8 cellular contexts compared by ENCODE assay signal in genomic region chr1:95117207-95118018, GRCh38. TPM values are rescaled to one million over a fixed set of nuclear protein-coding genes. Genes with fewer than 3 reads are reported as not detected.
DNase-seq lines count a peak whose midpoint lies in the region; TF ChIP-seq lines count a peak whose summit lies in the region.

TLCD4 (plus strand) TSS chr1:95117355; CDS start chr1:95143902, 26,547 bp downstream.

- WGBS in GM23248 (ENCODE audit: low coverage in 1 of 2, low lambda C conversion rate in 2 of 2, missing lambda C conversion rate in 2 of 2), 2 experiments: 2 to 3% methylated on average over 58 to 73 of the region's 108 CpGs

- peak within 1 kb of the TSS; percentile 85 for H3K4me2 ChIP-seq in GM23248 (ENCODE audit: unreplicated experiment)

- H3K27me3 ChIP-seq in GM23248 (replicated peaks; ENCODE audit: insufficient read depth): peaks cover 40% of the 10 kb centered on the region

- H3K36me3 Mint-ChIP-seq in MCF 10A (ENCODE audit: insufficient read depth, unreplicated experiment): no peaks in the 10 kb centered on the region

- intact Hi-C loops in MCF 10A (cut with micrococcal nuclease): loop anchor here (2.0 kb wide), 1 partner anchor 45 kb away; the partner anchor contains the start of gene ALG14

- H4K20me1 ChIP-seq in GM23248 (ENCODE audit: insufficient read depth): no peaks in the 10 kb centered on the region

- DNase-seq in DMS79 treated with DMSO at 0.1 percent for 48 hours (lab: John Stamatoyannopoulos, UW) (peak; percentile 80), GM23248 (peak; percentile 60), LNCaP clone FGC (ENCODE audit: low read depth) (peak; percentile 23), T-helper 9 cell (peak; percentile 20), MCF 10A (ENCODE audit: unreplicated experiment) (peak; percentile 66), iPS-NIHi11 (ENCODE audit: low spot score) (peak; percentile 89), NCI-H524 treated with DMSO at 0.1 percent for 48 hours (lab: John Stamatoyannopoulos, UW) (no peak)

- H3K9me3 Mint-ChIP-seq in MCF 10A (ENCODE audit: unreplicated experiment): no peaks in the 10 kb centered on the region

- peak within 1 kb of the TSS; percentile 85 for H3K4me3 ChIP-seq in GM23248
- H3K4me3 ChIP-seq in LNCaP clone FGC (ENCODE audit: low read depth, low read length): peak within 1 kb of the TSS; percentile 71
- peak within 1 kb of the TSS; percentile 42 to 67 (median 58) for H3K4me3 ChIP-seq in skin epidermis

- no peak for TF ChIP-seq CTCF in LNCaP clone FGC (IDR thresholded peaks at IDR 0.05; ENCODE audit: control insufficient read depth, extremely low read depth, insufficient read depth)
- no peak for TF ChIP-seq CTCF in MCF 10A (IDR thresholded peaks at IDR 0.05; ENCODE audit: unreplicated experiment)

- H3K9me2 ChIP-seq in GM23248 (ENCODE audit: insufficient read depth): no peaks in the 10 kb centered on the region

- H3F3A ChIP-seq in GM23248 (ENCODE audit: insufficient read depth): no peaks in the 10 kb centered on the region

- CTCF ChIA-PET in MCF 10A (lab: Yijun Ruan, JAX): interaction anchor here (0.6 to 5.0 kb wide), 16 partner anchors 9 to 256 kb away, joined by 3 to 34 read pairs (median 4); partner anchors contain the start of genes ALG14 and RWDD3

- peaks cover 21% of the 10 kb centered on the region for H3K4me1 Mint-ChIP-seq in MCF 10A (ENCODE audit: insufficient read depth, unreplicated experiment)

- peak within 1 kb of the TSS; percentile 32; the same call in 1 of the 2 replicates for H3K9ac ChIP-seq in GM23248

- H3K79me2 ChIP-seq in GM23248 (ENCODE audit: insufficient read depth): no peaks in the 10 kb centered on the region

- H2AFZ ChIP-seq in GM23248: peak within 1 kb of the TSS; percentile 91

- BruUV-seq in MCF 10A (replicated peaks; lab: Mats Ljungman, UMichigan): no TSS peak

- in situ Hi-C loops in GM23248 (cut with MboI): no loop called here

- POLR2A ChIA-PET in MCF 10A (lab: Yijun Ruan, JAX): interaction anchor here (0.8 to 5.3 kb wide), 6 partner anchors 11 to 116 kb away, joined by 3 to 32 read pairs (median 14); partner anchors contain the start of genes ALG14 and RWDD3

- H3K27ac ChIP-seq in GM23248 (no peak within 1 kb of the TSS), skin epidermis (peak within 1 kb of the TSS in 8 of 21 experiments; percentile 7 to 70 (median 27))

- no peaks in the 10 kb centered on the region for H3K4me1 ChIP-seq in GM23248 (ENCODE audit: insufficient read depth)

- H3K9me3 ChIP-seq in GM23248 (ENCODE audit: low read depth): no peaks in the 10 kb centered on the region

- H3K27ac Mint-ChIP-seq in MCF 10A (ENCODE audit: low read depth, unreplicated experiment): no peak within 1 kb of the TSS

- no peaks in the 10 kb centered on the region for H3K27me3 Mint-ChIP-seq in MCF 10A (ENCODE audit: insufficient read depth, unreplicated experiment)

- peak within 1 kb of the TSS; percentile 77 for H3K4me3 Mint-ChIP-seq in MCF 10A (ENCODE audit: unreplicated experiment)

- no peaks in the 10 kb centered on the region for H3K36me3 ChIP-seq in GM23248 (ENCODE audit: low read depth)

RNA-seq across cellular contexts. Expression of gene TLCD4, which starts in this region (rescaled TPM):
- not detected in 2 replicates for total RNA-seq in GM23248 (2014; rRNA removed; shearing (Covaris generic))
- 0.08 TPM in 1 of 2 replicates, not detected in the other for polyA plus RNA-seq in GM23248 (2016; fragmentation: Nextera tagmentation; extraction: Ambion mirVana)
- 1.9 and 2.3 TPM in 2 replicates for total RNA-seq in MCF 10A (2022)

Comparison
In these comparisons a context has a peak if more than half of its experiments do, and no peak if none do; other contexts are left out.
1. Peak in DNase-seq, H3K4me3 ChIP-seq, H3K9ac ChIP-seq and H3K4me2 ChIP-seq in GM23248; RNA of the gene not detected or under 1 TPM.